Comparison of ENCODE assay signal across 8 cellular contexts in genomic region chr4:36243355-36244256, GRCh38. TPM values are rescaled to one million over a fixed set of nuclear protein-coding genes. Genes with fewer than 3 reads are reported as not detected.
DNase-seq lines count a peak whose midpoint lies in the region; ATAC-seq and TF ChIP-seq lines count a peak whose summit lies in the region.

No MANE protein-coding gene starts in this region.

- H3K27me3 ChIP-seq in Peyer's patch = no peaks in the 10 kb centered on the region

- H3K27ac ChIP-seq in Peyer's patch = peak overlapping the region; percentile 95 to 98 (median 97)

- peak overlapping the region; percentile 83 to 95 (median 89) for H3K4me3 ChIP-seq in Peyer's patch
- peak overlapping the region; percentile 56 for H3K4me3 ChIP-seq in iPS-11a (ENCODE audit: low read depth, low read length)
- peak overlapping the region; percentile 58 for H3K4me3 ChIP-seq in skeletal muscle cell (ENCODE audit: low read depth, low read length)

- TF ChIP-seq POLR2A in Peyer's patch (IDR thresholded peaks at IDR 0.05) = no peak

- peak; percentile 34 for DNase-seq in activated T-cell treated with anti-CD3 and anti-CD28 coated beads for 1 hour (ENCODE audit: low read depth)
- DNase-seq in activated T-cell treated with anti-CD3 and anti-CD28 coated beads, Interleukin-2, amount 50 U/mL, for 1 hour = no peak
- peak; percentile 53 to 82 (median 77) for DNase-seq in Peyer's patch
- peak in 52 of 58 donors; percentile 16 to 77 (median 52) for DNase-seq in anterior cingulate cortex (lab: John Stamatoyannopoulos, UW)
- DNase-seq in skeletal muscle cell (ENCODE audit: low read depth) = no peak
- no peak for DNase-seq in cerebellar nuclear complex (lab: John Stamatoyannopoulos, UW)

- TF ChIP-seq CTCF in Peyer's patch (IDR thresholded peaks at IDR 0.05) = no peak

- no peaks in the 10 kb centered on the region for H3K36me3 ChIP-seq in Peyer's patch

- H3K4me1 ChIP-seq in Peyer's patch = peaks cover 0 to 9% (median 0%) of the 10 kb centered on the region in 4 donors

- no peaks in the 10 kb centered on the region for H3K9me3 ChIP-seq in Peyer's patch

- peak; percentile 28 for ATAC-seq in HG03103 (IDR thresholded peaks at IDR 0.05; ENCODE audit: low read depth, unreplicated experiment)

RNA-seq across cellular contexts. Expression of gene ARAP2, which starts 0.7 kb away (rescaled TPM):
- 100 to 1,000 TPM in 1 of 4 donors, 10 to 100 TPM in 3; 66.8 to 115 (median 81.9) TPM for total RNA-seq in Peyer's patch

RNA-seq across cellular contexts. Expression of gene DTHD1, which starts 37.8 kb away (rescaled TPM):
- 1 to 10 TPM in 3 of 4 donors, under 1 TPM in 1; 0.47 to 3.3 (median 1.3) TPM for total RNA-seq in Peyer's patch

Comparison
In these comparisons a context has a peak if more than half of its experiments do, and no peak if none do; other contexts are left out.
1. DNase-seq: peak in activated T-cell treated with anti-CD3 and anti-CD28 coated beads for 1 hour (single experiment), Peyer's patch (3 of 3) and anterior cingulate cortex (52 of 58); none in activated T-cell treated with anti-CD3 and anti-CD28 coated beads, Interleukin-2, amount 50 U/mL, for 1 hour (single experiment), skeletal muscle cell (single experiment) and cerebellar nuclear complex (0 of 2).
2. Peak in every context shown above with its lines, with median percentiles within 50 percentile points of each other: H3K4me3 ChIP-seq.